In the genomic region with DNA sequence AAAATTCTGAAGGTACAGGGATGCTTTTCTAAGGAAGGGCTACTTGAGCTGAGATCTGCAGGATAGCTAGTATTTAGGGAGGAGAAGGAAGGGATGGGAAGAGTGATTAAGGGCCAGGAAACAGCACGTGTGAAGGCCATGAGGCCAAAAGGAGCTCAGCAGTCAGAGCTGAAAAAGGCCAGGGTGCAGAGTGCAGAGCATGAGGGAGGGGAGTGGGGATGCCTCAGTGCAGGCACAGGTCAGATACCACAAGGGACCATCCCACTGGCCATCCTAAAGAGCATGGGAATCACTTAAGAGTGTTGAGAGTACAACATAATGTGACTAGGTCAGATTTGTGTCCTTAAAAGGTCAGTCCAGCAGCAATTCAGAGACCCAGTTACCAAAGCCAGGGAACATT, we compare ENCODE assay signal across 1 cellular context.
TF ChIP-seq lines count a peak whose summit lies in the region.

No MANE protein-coding gene starts in this region.

TF ChIP-seq in GM23338, 12 proteins besides CTCF, POLR2A, EP300 and RAD21 (continued from another document):
- TF ChIP-seq, protein P1, sequence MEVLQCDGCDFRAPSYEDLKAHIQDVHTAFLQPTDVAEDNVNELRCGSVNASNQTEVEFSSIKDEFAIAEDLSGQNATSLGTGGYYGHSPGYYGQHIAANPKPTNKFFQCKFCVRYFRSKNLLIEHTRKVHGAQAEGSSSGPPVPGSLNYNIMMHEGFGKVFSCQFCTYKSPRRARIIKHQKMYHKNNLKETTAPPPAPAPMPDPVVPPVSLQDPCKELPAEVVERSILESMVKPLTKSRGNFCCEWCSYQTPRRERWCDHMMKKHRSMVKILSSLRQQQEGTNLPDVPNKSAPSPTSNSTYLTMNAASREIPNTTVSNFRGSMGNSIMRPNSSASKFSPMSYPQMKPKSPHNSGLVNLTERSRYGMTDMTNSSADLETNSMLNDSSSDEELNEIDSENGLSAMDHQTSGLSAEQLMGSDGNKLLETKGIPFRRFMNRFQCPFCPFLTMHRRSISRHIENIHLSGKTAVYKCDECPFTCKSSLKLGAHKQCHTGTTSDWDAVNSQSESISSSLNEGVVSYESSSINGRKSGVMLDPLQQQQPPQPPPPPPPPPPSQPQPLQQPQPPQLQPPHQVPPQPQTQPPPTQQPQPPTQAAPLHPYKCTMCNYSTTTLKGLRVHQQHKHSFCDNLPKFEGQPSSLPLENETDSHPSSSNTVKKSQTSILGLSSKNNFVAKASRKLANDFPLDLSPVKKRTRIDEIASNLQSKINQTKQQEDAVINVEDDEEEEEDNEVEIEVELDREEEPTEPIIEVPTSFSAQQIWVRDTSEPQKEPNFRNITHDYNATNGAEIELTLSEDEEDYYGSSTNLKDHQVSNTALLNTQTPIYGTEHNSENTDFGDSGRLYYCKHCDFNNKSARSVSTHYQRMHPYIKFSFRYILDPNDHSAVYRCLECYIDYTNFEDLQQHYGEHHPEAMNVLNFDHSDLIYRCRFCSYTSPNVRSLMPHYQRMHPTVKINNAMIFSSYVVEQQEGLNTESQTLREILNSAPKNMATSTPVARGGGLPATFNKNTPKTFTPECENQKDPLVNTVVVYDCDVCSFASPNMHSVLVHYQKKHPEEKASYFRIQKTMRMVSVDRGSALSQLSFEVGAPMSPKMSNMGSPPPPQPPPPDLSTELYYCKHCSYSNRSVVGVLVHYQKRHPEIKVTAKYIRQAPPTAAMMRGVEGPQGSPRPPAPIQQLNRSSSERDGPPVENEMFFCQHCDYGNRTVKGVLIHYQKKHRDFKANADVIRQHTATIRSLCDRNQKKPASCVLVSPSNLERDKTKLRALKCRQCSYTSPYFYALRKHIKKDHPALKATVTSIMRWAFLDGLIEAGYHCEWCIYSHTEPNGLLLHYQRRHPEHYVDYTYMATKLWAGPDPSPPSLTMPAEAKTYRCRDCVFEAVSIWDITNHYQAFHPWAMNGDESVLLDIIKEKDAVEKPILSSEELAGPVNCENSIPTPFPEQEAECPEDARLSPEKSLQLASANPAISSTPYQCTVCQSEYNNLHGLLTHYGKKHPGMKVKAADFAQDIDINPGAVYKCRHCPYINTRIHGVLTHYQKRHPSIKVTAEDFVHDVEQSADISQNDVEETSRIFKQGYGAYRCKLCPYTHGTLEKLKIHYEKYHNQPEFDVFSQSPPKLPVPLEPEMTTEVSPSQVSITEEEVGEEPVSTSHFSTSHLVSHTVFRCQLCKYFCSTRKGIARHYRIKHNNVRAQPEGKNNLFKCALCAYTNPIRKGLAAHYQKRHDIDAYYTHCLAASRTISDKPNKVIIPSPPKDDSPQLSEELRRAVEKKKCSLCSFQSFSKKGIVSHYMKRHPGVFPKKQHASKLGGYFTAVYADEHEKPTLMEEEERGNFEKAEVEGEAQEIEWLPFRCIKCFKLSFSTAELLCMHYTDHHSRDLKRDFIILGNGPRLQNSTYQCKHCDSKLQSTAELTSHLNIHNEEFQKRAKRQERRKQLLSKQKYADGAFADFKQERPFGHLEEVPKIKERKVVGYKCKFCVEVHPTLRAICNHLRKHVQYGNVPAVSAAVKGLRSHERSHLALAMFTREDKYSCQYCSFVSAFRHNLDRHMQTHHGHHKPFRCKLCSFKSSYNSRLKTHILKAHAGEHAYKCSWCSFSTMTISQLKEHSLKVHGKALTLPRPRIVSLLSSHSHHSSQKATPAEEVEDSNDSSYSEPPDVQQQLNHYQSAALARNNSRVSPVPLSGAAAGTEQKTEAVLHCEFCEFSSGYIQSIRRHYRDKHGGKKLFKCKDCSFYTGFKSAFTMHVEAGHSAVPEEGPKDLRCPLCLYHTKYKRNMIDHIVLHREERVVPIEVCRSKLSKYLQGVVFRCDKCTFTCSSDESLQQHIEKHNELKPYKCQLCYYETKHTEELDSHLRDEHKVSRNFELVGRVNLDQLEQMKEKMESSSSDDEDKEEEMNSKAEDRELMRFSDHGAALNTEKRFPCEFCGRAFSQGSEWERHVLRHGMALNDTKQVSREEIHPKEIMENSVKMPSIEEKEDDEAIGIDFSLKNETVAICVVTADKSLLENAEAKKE (CRISPR knock-in tag; IDR thresholded peaks at IDR 0.05), result no peak
- TF ChIP-seq NANOG (IDR thresholded peaks at IDR 0.05; ENCODE audit: borderline replicate concordance), result no peak
- no peak for TF ChIP-seq ZNF331 (CRISPR knock-in tag; IDR thresholded peaks at IDR 0.05; ENCODE audit: low read depth)
- no peak for TF ChIP-seq ETS1 (IDR thresholded peaks at IDR 0.05)
- TF ChIP-seq CREB1 (CRISPR knock-in tag; IDR thresholded peaks at IDR 0.05; ENCODE audit: low read depth), result no peak
- no peak for TF ChIP-seq STAT1 (IDR thresholded peaks at IDR 0.05; ENCODE audit: unreplicated experiment)
- no peak for TF ChIP-seq EZH2 (IDR thresholded peaks at IDR 0.05; ENCODE audit: low read depth, unreplicated experiment)
- no peak for TF ChIP-seq EZH2phosphoT487 (IDR thresholded peaks at IDR 0.05; ENCODE audit: unreplicated experiment)
- no peak for TF ChIP-seq JUNB (IDR thresholded peaks at IDR 0.05; ENCODE audit: unreplicated experiment)
TF ChIP-seq in GM23338: peak in this region for 0.
